ENCODE assay signal across 10 cellular contexts in genomic region chr12:67222302-67222701, GRCh38. TPM values are rescaled to one million over a fixed set of nuclear protein-coding genes. Genes with fewer than 3 reads are reported as not detected.
DNase-seq lines count a peak whose midpoint lies in the region; ATAC-seq and TF ChIP-seq lines count a peak whose summit lies in the region.
"Had no signal": no experiment of that assay in that cellular context is flagged by ENCODE, and none has a peak within 500 bp of the region (broad histone marks: within the 10 kb centered on the region; RNA-seq: fewer than 3 reads in every experiment).

No MANE protein-coding gene starts in this region.

- H3K27ac ChIP-seq in right atrium auricular region (no peak overlapping the region), right cardiac atrium (ENCODE audit: low read length) (no peak overlapping the region), esophagus squamous epithelium (no peak overlapping the region)

- DNase-seq in right atrium auricular region (ENCODE audit: low spot score), result no peak
- DNase-seq in right cardiac atrium, result no peak
- peak; percentile 52 for DNase-seq in NCI-H748 treated with DMSO at 0.1 percent for 48 hours (lab: John Stamatoyannopoulos, UW)
- DNase-seq in esophagus squamous epithelium (lab: John Stamatoyannopoulos, UW), result no peak
- DNase-seq in type B pancreatic cell (ENCODE audit: extremely low spot score, unreplicated experiment), result no peak
- no peak for DNase-seq in stimulated activated CD4-positive, alpha-beta T cell treated with anti-CD3 and anti-CD28 coated beads, Interleukin-4, amount 100 ng/mL, for 24 hours
- DNase-seq in activated naive CD4-positive, alpha-beta T cell treated with anti-CD3 and anti-CD28 coated beads, Interleukin-2, amount 50 U/mL, for 16 hours, result no peak
- DNase-seq: naive B cell had no signal

- WGBS in right cardiac atrium, result 30% methylated on average over 4 of the region's 4 CpGs
- 19 to 25% methylated on average over 4 of the region's 4 CpGs for WGBS in esophagus squamous epithelium, 2 donors

- no peaks in the 10 kb centered on the region for H3K9me3 ChIP-seq in right atrium auricular region
- H3K9me3 ChIP-seq in right cardiac atrium (ENCODE audit: control insufficient read depth, low read length), result no peaks in the 10 kb centered on the region
- H3K9me3 ChIP-seq in esophagus squamous epithelium, result no peaks in the 10 kb centered on the region

- H3K4me3 ChIP-seq in right atrium auricular region (no peak overlapping the region), right cardiac atrium (ENCODE audit: low read length) (no peak overlapping the region), esophagus squamous epithelium (no peak overlapping the region)

- H3K36me3 ChIP-seq in right atrium auricular region (no peaks in the 10 kb centered on the region), esophagus squamous epithelium (no peaks in the 10 kb centered on the region)

- H3K4me1 Mint-ChIP-seq in type B pancreatic cell (ENCODE audit: unreplicated experiment), result no peaks in the 10 kb centered on the region
- H3K4me1 Mint-ChIP-seq: activated naive CD4-positive, alpha-beta T cell treated with anti-CD3 and anti-CD28 coated beads, Interleukin-2, amount 50 U/mL, for 24 hours had no signal

- no peaks in the 10 kb centered on the region for H3K9me3 Mint-ChIP-seq in type B pancreatic cell
- H3K9me3 Mint-ChIP-seq: activated naive CD4-positive, alpha-beta T cell treated with anti-CD3 and anti-CD28 coated beads, Interleukin-2, amount 50 U/mL, for 24 hours had no signal

- H3K36me3 Mint-ChIP-seq in type B pancreatic cell, result no peaks in the 10 kb centered on the region
- H3K36me3 Mint-ChIP-seq: activated naive CD4-positive, alpha-beta T cell treated with anti-CD3 and anti-CD28 coated beads, Interleukin-2, amount 50 U/mL, for 24 hours; naive B cell had no signal

- TF ChIP-seq CTCF in right atrium auricular region (IDR thresholded peaks at IDR 0.05) (peak; percentile 18 to 55), esophagus squamous epithelium (IDR thresholded peaks at IDR 0.05) (peak in 4 of 6 experiments; percentile 28 to 54 (median 30)), type B pancreatic cell (conservative IDR thresholded peaks at IDR 0.05) (peak; percentile 66)

- H3K4me1 ChIP-seq in right atrium auricular region (no peaks in the 10 kb centered on the region), right cardiac atrium (ENCODE audit: control insufficient read depth, insufficient read depth, low read length) (no peaks in the 10 kb centered on the region), esophagus squamous epithelium (no peaks in the 10 kb centered on the region)

- intact Hi-C loops in right cardiac atrium (cut with DNase I) (loop anchor here in 1 of 4 donors (5.0 to 10.0 kb wide), 2 partner anchors 60 to 198 kb away; no protein-coding TSS in a partner anchor), esophagus squamous epithelium (cut with DNase I) (no loop called here)

- H3K4me3 Mint-ChIP-seq in type B pancreatic cell, result no peak overlapping the region
- H3K4me3 Mint-ChIP-seq: activated naive CD4-positive, alpha-beta T cell treated with anti-CD3 and anti-CD28 coated beads, Interleukin-2, amount 50 U/mL, for 24 hours; naive B cell had no signal

- no peak for ATAC-seq in right cardiac atrium
- no peak for ATAC-seq in HG03520 (IDR thresholded peaks at IDR 0.05; ENCODE audit: unreplicated experiment)

- peaks cover 11% of the 10 kb centered on the region for H3K27me3 Mint-ChIP-seq in type B pancreatic cell
- H3K27me3 Mint-ChIP-seq: activated naive CD4-positive, alpha-beta T cell treated with anti-CD3 and anti-CD28 coated beads, Interleukin-2, amount 50 U/mL, for 24 hours had no signal

- H3K27ac Mint-ChIP-seq in type B pancreatic cell, result no peak overlapping the region
- H3K27ac Mint-ChIP-seq: activated naive CD4-positive, alpha-beta T cell treated with anti-CD3 and anti-CD28 coated beads, Interleukin-2, amount 50 U/mL, for 24 hours had no signal

- H3K27me3 ChIP-seq in right atrium auricular region, result no peaks in the 10 kb centered on the region
- no peaks in the 10 kb centered on the region for H3K27me3 ChIP-seq in right cardiac atrium (ENCODE audit: control insufficient read depth, insufficient read depth)
- H3K27me3 ChIP-seq in esophagus squamous epithelium, result no peaks in the 10 kb centered on the region

- TF ChIP-seq POLR2A in esophagus squamous epithelium (IDR thresholded peaks at IDR 0.05), result no peak

RNA-seq across cellular contexts. Expression of gene CAND1, which starts 46.9 kb away (rescaled TPM):
- total RNA-seq in right atrium auricular region, result 10 to 100 TPM; 23.1 to 24.8 TPM
- total RNA-seq in right cardiac atrium, result 10 to 100 TPM; 52.2 to 72.6 (median 54.9) TPM
- polyA plus RNA-seq in right cardiac atrium, result 12.9 TPM
- 10 to 100 TPM; 42.1 to 77.6 (median 64.5) TPM for total RNA-seq in esophagus squamous epithelium
- total RNA-seq in type B pancreatic cell (ENCODE audit: low replicate concordance), result 181 and 219 TPM in 2 replicates
